1 cellular context compared by ENCODE assay signal in the genomic region with DNA sequence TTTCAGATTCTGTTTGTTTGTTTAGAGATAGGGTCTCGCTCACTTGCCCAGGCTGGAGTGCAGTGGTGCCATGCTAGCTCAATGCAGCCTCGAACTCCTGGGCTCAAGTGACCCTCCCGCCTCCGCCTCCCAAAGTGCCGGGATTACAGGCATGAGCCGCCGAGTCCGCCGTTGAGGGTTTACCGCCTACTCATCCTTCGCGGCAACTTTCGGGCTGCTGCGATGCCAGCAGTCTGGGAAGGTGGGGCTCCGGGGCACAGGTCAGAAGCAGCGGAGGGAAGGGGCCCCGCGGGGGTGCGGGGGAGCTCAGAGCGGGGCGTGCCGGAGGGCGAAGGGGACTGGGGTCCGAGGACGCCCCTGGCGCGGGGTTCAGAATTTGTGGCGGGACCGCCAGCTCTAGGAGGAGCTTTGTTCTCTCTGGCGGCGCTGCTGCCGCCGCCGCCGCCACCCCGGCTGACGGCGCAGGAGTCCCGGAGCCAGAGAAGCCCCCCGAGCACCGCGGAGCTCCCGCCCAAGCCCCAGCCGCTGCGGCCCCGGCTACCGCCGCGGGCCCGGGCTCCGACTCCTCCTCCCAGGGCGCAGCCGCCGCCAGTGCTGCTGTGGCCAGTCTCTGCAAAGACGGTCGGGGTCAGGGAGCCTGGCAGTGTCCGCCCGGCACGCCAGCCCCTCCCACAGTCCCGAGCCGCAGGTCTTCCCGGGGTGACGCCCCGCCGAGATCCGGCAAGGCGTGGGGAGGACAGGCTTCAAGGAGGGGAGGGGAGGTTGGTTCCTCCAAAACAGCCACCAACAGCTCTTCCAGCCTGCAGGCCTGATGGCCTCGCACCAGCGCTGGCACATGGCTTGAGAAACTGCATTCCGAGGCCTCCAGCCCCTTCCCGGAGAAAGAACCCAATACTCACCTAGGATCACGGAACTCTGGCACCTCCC.
A peak's percentile ranks its signal among the peaks of the same experiment; 100 is the strongest.
TF ChIP-seq lines count a peak whose summit lies in the region.

No MANE protein-coding gene starts in this region.

TF ChIP-seq in H1, 55 proteins besides CTCF, POLR2A, EP300 and RAD21:
- peak; percentile 73 for TF ChIP-seq TEAD4 (IDR thresholded peaks at IDR 0.05; ENCODE audit: low read depth, low read length)
- peak; percentile 33; the same call in 1 of the 2 replicates for TF ChIP-seq TAF1 (IDR thresholded peaks at IDR 0.05; ENCODE audit: low read depth, low read length)
- TF ChIP-seq MAX (IDR thresholded peaks at IDR 0.05) = peak; percentile 99
- TF ChIP-seq KDM4A (IDR thresholded peaks at IDR 0.05; ENCODE audit: low read depth, low read length, severe bottlenecking) = peak; percentile 85
- no peak for TF ChIP-seq HDAC6 (IDR thresholded peaks at IDR 0.05; ENCODE audit: low read depth, low read length)
- TF ChIP-seq KDM1A (IDR thresholded peaks at IDR 0.05; ENCODE audit: borderline replicate concordance, low read length) = peak; percentile 76; the same call in 1 of the 2 replicates
- TF ChIP-seq NANOG (IDR thresholded peaks at IDR 0.05; ENCODE audit: insufficient read depth, low read depth, low read length, poor library complexity, severe bottlenecking) = no peak
- TF ChIP-seq SUZ12 (IDR thresholded peaks at IDR 0.05; ENCODE audit: low read length) = peak; percentile 71
- peak; percentile 45 for TF ChIP-seq EZH2 (IDR thresholded peaks at IDR 0.05; ENCODE audit: low read depth, low read length, severe bottlenecking)
- TF ChIP-seq E2F6 (IDR thresholded peaks at IDR 0.05) = peak; percentile 99
- TF ChIP-seq SIRT6 (IDR thresholded peaks at IDR 0.05; ENCODE audit: low read length) = no peak
- peak; percentile 23; the same call in 1 of the 2 replicates for TF ChIP-seq GABPA (IDR thresholded peaks at IDR 0.05; ENCODE audit: borderline replicate concordance, insufficient read depth, low read length)
- TF ChIP-seq RNF2 (IDR thresholded peaks at IDR 0.05; ENCODE audit: borderline replicate concordance, low read depth, low read length, missing control alignments, poor library complexity, severe bottlenecking) = peak; percentile 31
- TF ChIP-seq HDAC2 (IDR thresholded peaks at IDR 0.05; ENCODE audit: borderline replicate concordance in 1 of 2, low read depth in 2 of 2, low read length in 2 of 2) = peak in 1 of 2 experiments; percentile 33; a peak in 1 of 4 replicates
- TF ChIP-seq POU5F1 (IDR thresholded peaks at IDR 0.05; ENCODE audit: low read depth, low read length) = no peak
TF ChIP-seq in H1: peak in this region for 11.
